17 cellular contexts compared by ENCODE assay signal in genomic region chr3:129749692-129750091, GRCh38.
DNase-seq lines count a peak whose midpoint lies in the region; TF ChIP-seq lines count a peak whose summit lies in the region.
"Had no signal": no experiment of that assay in that cellular context is flagged by ENCODE, and none has a peak within 500 bp of the region (broad histone marks: within the 10 kb centered on the region; RNA-seq: fewer than 3 reads in every experiment).

No MANE protein-coding gene starts in this region.

- H3K9me3 Mint-ChIP-seq in MCF 10A (ENCODE audit: unreplicated experiment), result peaks cover 9% of the 10 kb centered on the region

- H3K27ac ChIP-seq in breast epithelium, result no peak overlapping the region
- peak overlapping the region; percentile 63 for H3K27ac ChIP-seq in Karpas-422 (ENCODE audit: low read length)

- no peaks in the 10 kb centered on the region for H3K4me1 ChIP-seq in breast epithelium
- peaks cover 49% of the 10 kb centered on the region for H3K4me1 ChIP-seq in Karpas-422 (ENCODE audit: low read length)

- H3K4me3 ChIP-seq in breast epithelium (no peak overlapping the region), Karpas-422 (ENCODE audit: low read length) (no peak overlapping the region), epithelial cell of esophagus (ENCODE audit: low read length) (no peak overlapping the region)
- H3K4me3 ChIP-seq: MG63 had no signal

- H3K36me3 ChIP-seq in breast epithelium (no peaks in the 10 kb centered on the region), Karpas-422 (ENCODE audit: insufficient read depth, low read length) (peaks cover 14% of the 10 kb centered on the region)
- H3K36me3 ChIP-seq: MG63 had no signal

- DNase-seq in MCF 10A (ENCODE audit: unreplicated experiment) (peak; percentile 6), breast epithelium (ENCODE audit: low spot score in 2 of 2) (no peak), Karpas-422 (no peak), epithelial cell of esophagus (ENCODE audit: low read depth) (peak; percentile 70), G401 (ENCODE audit: low spot score) (no peak), NCI-H1694 (lab: John Stamatoyannopoulos, UW) (no peak)
- DNase-seq in effector CD8-positive, alpha-beta T cell (lab: John Stamatoyannopoulos, UW), result no peak
- DNase-seq: CD4-positive, CD25-positive, alpha-beta regulatory T cell; COR-L47; DMS79 treated with DMSO at 0.1 percent for 48 hours; H7; Kasumi-1; MG63; NCI-H1417; NCI-H187; NCI-H2107; NCI-H69 had no signal

- peak overlapping the region; percentile 23 for H3K4me2 ChIP-seq in Karpas-422 (ENCODE audit: low read depth, low read length, poor library complexity, severe bottlenecking)

- H3K36me3 Mint-ChIP-seq in MCF 10A (ENCODE audit: insufficient read depth, unreplicated experiment), result peaks cover 8% of the 10 kb centered on the region

- H3K9me3 ChIP-seq in breast epithelium (no peaks in the 10 kb centered on the region), Karpas-422 (ENCODE audit: low read length) (peaks cover 15% of the 10 kb centered on the region)

- no peaks in the 10 kb centered on the region for H3K27me3 Mint-ChIP-seq in MCF 10A (ENCODE audit: insufficient read depth, unreplicated experiment)
- H3K27me3 Mint-ChIP-seq: CD4-positive, CD25-positive, alpha-beta regulatory T cell had no signal

- H3K27ac Mint-ChIP-seq in MCF 10A (ENCODE audit: low read depth, unreplicated experiment), result no peak overlapping the region
- H3K27ac Mint-ChIP-seq: CD4-positive, CD25-positive, alpha-beta regulatory T cell had no signal

- no peaks in the 10 kb centered on the region for H3K9me2 ChIP-seq in Karpas-422 (replicated peaks; ENCODE audit: insufficient read depth, low read length)

- in situ Hi-C loops in G401 (cut with HindIII; ENCODE audit: low sequenced_read_pairs), result no loop called here

- H3K4me3 Mint-ChIP-seq in MCF 10A (ENCODE audit: unreplicated experiment), result no peak overlapping the region
- H3K4me3 Mint-ChIP-seq: CD4-positive, CD25-positive, alpha-beta regulatory T cell had no signal

- no peaks in the 10 kb centered on the region for H4K20me1 ChIP-seq in Karpas-422 (ENCODE audit: insufficient read depth, low read depth, low read length)

- POLR2A ChIA-PET in MCF 10A (lab: Yijun Ruan, JAX), result interaction anchor here (0.8 to 2.7 kb wide), 3 partner anchors 26 to 50 kb away, joined by 3 to 10 read pairs (median 4); no protein-coding TSS in a partner anchor

- TF ChIP-seq CTCF in MCF 10A (IDR thresholded peaks at IDR 0.05; ENCODE audit: unreplicated experiment) (no peak), breast epithelium (IDR thresholded peaks at IDR 0.05) (no peak), epithelial cell of esophagus (IDR thresholded peaks at IDR 0.05; ENCODE audit: insufficient read depth, low read depth, low read length, missing control alignments) (no peak)

- no peak for TF ChIP-seq POLR2A in breast epithelium (IDR thresholded peaks at IDR 0.05)

- no peaks in the 10 kb centered on the region for H3K27me3 ChIP-seq in breast epithelium
- no peaks in the 10 kb centered on the region for H3K27me3 ChIP-seq in Karpas-422 (ENCODE audit: low read length)
- H3K27me3 ChIP-seq: MG63 had no signal

- CTCF ChIA-PET in MCF 10A (lab: Yijun Ruan, JAX), result interaction anchor here (0.6 kb wide), 1 partner anchor 100 kb away, joined by 3 read pairs; no protein-coding TSS in a partner anchor

- no peak overlapping the region for H2AFZ ChIP-seq in Karpas-422 (ENCODE audit: low read length)

- BruUV-seq in MCF 10A (replicated peaks; lab: Mats Ljungman, UMichigan), result no TSS peak

- H3K79me2 ChIP-seq in Karpas-422 (ENCODE audit: low read length), result peaks cover 90% of the 10 kb centered on the region

- no peak overlapping the region for H3K9ac ChIP-seq in Karpas-422 (ENCODE audit: low read length)

- intact Hi-C loops in MCF 10A (cut with micrococcal nuclease) (no loop called here), breast epithelium (cut with DNase I; ENCODE audit: low total_unique reads) (no loop called here)

- peaks cover 5% of the 10 kb centered on the region for H3K4me1 Mint-ChIP-seq in MCF 10A (ENCODE audit: insufficient read depth, unreplicated experiment)

Comparison
In these comparisons a context has a peak if more than half of its experiments do, and no peak if none do; other contexts are left out.
1. DNase-seq: peak in MCF 10A (single experiment) and epithelial cell of esophagus (single experiment); none in breast epithelium (0 of 2), Karpas-422 (single experiment), G401 (single experiment), NCI-H1694 (single experiment) and effector CD8-positive, alpha-beta T cell (single experiment).